ENCODE assay signal across 1 cellular context in the genomic region with DNA sequence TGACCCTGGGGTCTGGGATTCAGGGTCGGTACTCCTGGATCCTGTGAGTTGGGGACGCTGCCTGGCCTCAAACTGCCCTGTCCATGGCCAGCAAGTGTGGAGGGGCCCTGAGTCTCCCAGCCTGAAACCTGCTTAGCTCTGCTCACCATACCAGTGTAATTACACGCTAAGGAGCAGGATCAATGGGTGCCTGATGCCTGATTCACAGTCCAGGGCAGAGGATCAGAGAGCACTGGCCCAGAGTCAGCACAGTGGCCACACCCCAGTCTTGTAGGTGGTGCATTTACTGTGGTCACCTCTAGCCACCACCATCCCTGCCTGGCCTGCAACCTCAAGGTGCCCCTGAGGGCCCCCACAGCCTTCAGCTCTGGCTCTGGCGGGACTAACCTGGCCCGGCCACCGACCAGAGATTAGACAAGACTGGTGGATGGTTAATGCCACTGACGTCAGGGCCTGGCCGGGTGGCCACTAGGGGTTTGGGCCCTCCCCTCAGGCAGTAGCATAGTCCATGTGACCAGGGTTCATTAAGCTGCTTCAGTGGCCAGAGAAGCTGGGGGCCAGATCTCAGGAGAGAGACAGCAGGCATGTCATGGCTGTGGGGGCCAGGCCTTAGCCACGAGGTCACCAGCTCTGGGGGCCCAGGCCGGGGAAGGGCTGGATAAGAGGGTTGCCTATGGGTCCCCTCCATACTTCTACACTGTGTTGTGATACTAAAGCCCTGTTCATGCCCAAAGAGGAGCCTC.
A peak's percentile ranks its signal among the peaks of the same experiment; 100 is the strongest.
TF ChIP-seq lines count a peak whose summit lies in the region.

No MANE protein-coding gene starts in this region.

TF ChIP-seq in HepG2, 621 proteins besides CTCF, POLR2A, EP300 and RAD21 (continues in another document):
- TF ChIP-seq ZNF460 (CRISPR knock-in tag; IDR thresholded peaks at IDR 0.05; ENCODE audit: borderline replicate concordance) (no peak), ZNF572 (CRISPR knock-in tag; IDR thresholded peaks at IDR 0.05) (0 out of 2 replicates have a peak, but pooled peaks have one; percentile 9), KDM6A (CRISPR knock-in tag; IDR thresholded peaks at IDR 0.05; ENCODE audit: low read depth) (no peak; the same call in 1 of the 2 replicates), ZNF772 (CRISPR knock-in tag; IDR thresholded peaks at IDR 0.05) (peak; percentile 75; the same call in 1 of the 2 replicates), ZNF296 (CRISPR knock-in tag; conservative IDR thresholded peaks at IDR 0.05) (no peak), ZSCAN25 (CRISPR knock-in tag; IDR thresholded peaks at IDR 0.05) (no peak), ARNT2 (CRISPR knock-in tag; IDR thresholded peaks at IDR 0.05; ENCODE audit: low read depth) (no peak), ZNF567 (CRISPR knock-in tag; IDR thresholded peaks at IDR 0.05; ENCODE audit: borderline replicate concordance) (0 out of 2 replicates have a peak, but pooled peaks have one; percentile 52), ETV5 (CRISPR knock-in tag; IDR thresholded peaks at IDR 0.05; ENCODE audit: borderline replicate concordance) (no peak; the same call in 1 of the 2 replicates), ZBTB42 (CRISPR knock-in tag; IDR thresholded peaks at IDR 0.05) (no peak), ISL2 (CRISPR knock-in tag; IDR thresholded peaks at IDR 0.05) (0 out of 2 replicates have a peak, but pooled peaks have one; percentile 18), RFX5 (IDR thresholded peaks at IDR 0.05; ENCODE audit: low read depth, low read length) (peak; percentile 39; the same call in 1 of the 2 replicates), ELF1 (CRISPR knock-in tag; IDR thresholded peaks at IDR 0.05) (no peak), ZNF816 (CRISPR knock-in tag; IDR thresholded peaks at IDR 0.05; ENCODE audit: borderline replicate concordance) (no peak), TCF12 (IDR thresholded peaks at IDR 0.05) (no peak), TCF12 (CRISPR knock-in tag; IDR thresholded peaks at IDR 0.05) (no peak), HNRNPUL1 (IDR thresholded peaks at IDR 0.05; ENCODE audit: low read depth, low read length) (no peak), SRSF4 (IDR thresholded peaks at IDR 0.05; ENCODE audit: low read depth, low read length, poor library complexity, severe bottlenecking) (no peak), ELF3 (CRISPR knock-in tag; IDR thresholded peaks at IDR 0.05) (peak; percentile 30; the same call in 1 of the 2 replicates), ZNF749 (CRISPR knock-in tag; IDR thresholded peaks at IDR 0.05; ENCODE audit: borderline replicate concordance) (0 out of 2 replicates have a peak, but pooled peaks have one; percentile 2), ZNF292 (CRISPR knock-in tag; IDR thresholded peaks at IDR 0.05; ENCODE audit: borderline replicate concordance, low read depth) (peak; percentile 75; the same call in 1 of the 2 replicates), PHB2 (IDR thresholded peaks at IDR 0.05; ENCODE audit: partially characterized antibody) (no peak), TBL1XR1 (IDR thresholded peaks at IDR 0.05; ENCODE audit: borderline replicate concordance, low read length, partially characterized antibody) (no peak), YEATS4 (CRISPR knock-in tag; IDR thresholded peaks at IDR 0.05; ENCODE audit: borderline replicate concordance) (peak; percentile 66; the same call in 1 of the 2 replicates), ZFP62 (CRISPR knock-in tag; IDR thresholded peaks at IDR 0.05) (no peak), KDM2A (CRISPR knock-in tag; IDR thresholded peaks at IDR 0.05; ENCODE audit: borderline replicate concordance, low read depth) (peak; percentile 46; the same call in 1 of the 2 replicates), MYNN (CRISPR knock-in tag; IDR thresholded peaks at IDR 0.05; ENCODE audit: low read depth) (no peak), ZMYM3 (CRISPR knock-in tag; IDR thresholded peaks at IDR 0.05) (peak; percentile 81), ZNF543 (CRISPR knock-in tag; IDR thresholded peaks at IDR 0.05) (no peak), ZNF329 (CRISPR knock-in tag; IDR thresholded peaks at IDR 0.05; ENCODE audit: low read depth) (peak; percentile 99), MEF2D (CRISPR knock-in tag; IDR thresholded peaks at IDR 0.05) (peak; percentile 81), RFX1 (IDR thresholded peaks at IDR 0.05) (no peak), ZNF251 (CRISPR knock-in tag; IDR thresholded peaks at IDR 0.05) (no peak), ATF1 (CRISPR knock-in tag; IDR thresholded peaks at IDR 0.05) (no peak), SPEN (CRISPR knock-in tag; IDR thresholded peaks at IDR 0.05; ENCODE audit: low read depth) (peak; percentile 40; the same call in 1 of the 2 replicates), ZFP36 (IDR thresholded peaks at IDR 0.05; ENCODE audit: borderline replicate concordance, low read depth, low read length, partially characterized antibody) (no peak), NBN (conservative IDR thresholded peaks at IDR 0.05) (no peak)
- TF ChIP-seq, protein P1, sequence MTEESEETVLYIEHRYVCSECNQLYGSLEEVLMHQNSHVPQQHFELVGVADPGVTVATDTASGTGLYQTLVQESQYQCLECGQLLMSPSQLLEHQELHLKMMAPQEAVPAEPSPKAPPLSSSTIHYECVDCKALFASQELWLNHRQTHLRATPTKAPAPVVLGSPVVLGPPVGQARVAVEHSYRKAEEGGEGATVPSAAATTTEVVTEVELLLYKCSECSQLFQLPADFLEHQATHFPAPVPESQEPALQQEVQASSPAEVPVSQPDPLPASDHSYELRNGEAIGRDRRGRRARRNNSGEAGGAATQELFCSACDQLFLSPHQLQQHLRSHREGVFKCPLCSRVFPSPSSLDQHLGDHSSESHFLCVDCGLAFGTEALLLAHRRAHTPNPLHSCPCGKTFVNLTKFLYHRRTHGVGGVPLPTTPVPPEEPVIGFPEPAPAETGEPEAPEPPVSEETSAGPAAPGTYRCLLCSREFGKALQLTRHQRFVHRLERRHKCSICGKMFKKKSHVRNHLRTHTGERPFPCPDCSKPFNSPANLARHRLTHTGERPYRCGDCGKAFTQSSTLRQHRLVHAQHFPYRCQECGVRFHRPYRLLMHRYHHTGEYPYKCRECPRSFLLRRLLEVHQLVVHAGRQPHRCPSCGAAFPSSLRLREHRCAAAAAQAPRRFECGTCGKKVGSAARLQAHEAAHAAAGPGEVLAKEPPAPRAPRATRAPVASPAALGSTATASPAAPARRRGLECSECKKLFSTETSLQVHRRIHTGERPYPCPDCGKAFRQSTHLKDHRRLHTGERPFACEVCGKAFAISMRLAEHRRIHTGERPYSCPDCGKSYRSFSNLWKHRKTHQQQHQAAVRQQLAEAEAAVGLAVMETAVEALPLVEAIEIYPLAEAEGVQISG (CRISPR knock-in tag; IDR thresholded peaks at IDR 0.05), result 0 out of 2 replicates have a peak, but pooled peaks have one; percentile 27
- TF ChIP-seq, protein P2, sequence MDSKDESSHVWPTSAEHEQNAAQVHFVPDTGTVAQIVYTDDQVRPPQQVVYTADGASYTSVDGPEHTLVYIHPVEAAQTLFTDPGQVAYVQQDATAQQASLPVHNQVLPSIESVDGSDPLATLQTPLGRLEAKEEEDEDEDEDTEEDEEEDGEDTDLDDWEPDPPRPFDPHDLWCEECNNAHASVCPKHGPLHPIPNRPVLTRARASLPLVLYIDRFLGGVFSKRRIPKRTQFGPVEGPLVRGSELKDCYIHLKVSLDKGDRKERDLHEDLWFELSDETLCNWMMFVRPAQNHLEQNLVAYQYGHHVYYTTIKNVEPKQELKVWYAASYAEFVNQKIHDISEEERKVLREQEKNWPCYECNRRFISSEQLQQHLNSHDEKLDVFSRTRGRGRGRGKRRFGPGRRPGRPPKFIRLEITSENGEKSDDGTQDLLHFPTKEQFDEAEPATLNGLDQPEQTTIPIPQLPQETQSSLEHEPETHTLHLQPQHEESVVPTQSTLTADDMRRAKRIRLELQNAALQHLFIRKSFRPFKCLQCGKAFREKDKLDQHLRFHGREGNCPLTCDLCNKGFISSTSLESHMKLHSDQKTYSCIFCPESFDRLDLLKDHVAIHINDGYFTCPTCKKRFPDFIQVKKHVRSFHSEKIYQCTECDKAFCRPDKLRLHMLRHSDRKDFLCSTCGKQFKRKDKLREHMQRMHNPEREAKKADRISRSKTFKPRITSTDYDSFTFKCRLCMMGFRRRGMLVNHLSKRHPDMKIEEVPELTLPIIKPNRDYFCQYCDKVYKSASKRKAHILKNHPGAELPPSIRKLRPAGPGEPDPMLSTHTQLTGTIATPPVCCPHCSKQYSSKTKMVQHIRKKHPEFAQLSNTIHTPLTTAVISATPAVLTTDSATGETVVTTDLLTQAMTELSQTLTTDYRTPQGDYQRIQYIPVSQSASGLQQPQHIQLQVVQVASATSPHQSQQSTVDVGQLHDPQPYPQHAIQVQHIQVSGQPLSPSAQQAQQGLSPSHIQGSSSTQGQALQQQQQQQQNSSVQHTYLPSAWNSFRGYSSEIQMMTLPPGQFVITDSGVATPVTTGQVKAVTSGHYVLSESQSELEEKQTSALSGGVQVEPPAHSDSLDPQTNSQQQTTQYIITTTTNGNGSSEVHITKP (CRISPR knock-in tag; IDR thresholded peaks at IDR 0.05; ENCODE audit: low read depth), result 0 out of 2 replicates have a peak, but pooled peaks have one; percentile 69
- TF ChIP-seq, protein P3, sequence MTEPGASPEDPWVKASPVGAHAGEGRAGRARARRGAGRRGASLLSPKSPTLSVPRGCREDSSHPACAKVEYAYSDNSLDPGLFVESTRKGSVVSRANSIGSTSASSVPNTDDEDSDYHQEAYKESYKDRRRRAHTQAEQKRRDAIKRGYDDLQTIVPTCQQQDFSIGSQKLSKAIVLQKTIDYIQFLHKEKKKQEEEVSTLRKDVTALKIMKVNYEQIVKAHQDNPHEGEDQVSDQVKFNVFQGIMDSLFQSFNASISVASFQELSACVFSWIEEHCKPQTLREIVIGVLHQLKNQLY (CRISPR knock-in tag; IDR thresholded peaks at IDR 0.05), result no peak
- TF ChIP-seq, protein P4, sequence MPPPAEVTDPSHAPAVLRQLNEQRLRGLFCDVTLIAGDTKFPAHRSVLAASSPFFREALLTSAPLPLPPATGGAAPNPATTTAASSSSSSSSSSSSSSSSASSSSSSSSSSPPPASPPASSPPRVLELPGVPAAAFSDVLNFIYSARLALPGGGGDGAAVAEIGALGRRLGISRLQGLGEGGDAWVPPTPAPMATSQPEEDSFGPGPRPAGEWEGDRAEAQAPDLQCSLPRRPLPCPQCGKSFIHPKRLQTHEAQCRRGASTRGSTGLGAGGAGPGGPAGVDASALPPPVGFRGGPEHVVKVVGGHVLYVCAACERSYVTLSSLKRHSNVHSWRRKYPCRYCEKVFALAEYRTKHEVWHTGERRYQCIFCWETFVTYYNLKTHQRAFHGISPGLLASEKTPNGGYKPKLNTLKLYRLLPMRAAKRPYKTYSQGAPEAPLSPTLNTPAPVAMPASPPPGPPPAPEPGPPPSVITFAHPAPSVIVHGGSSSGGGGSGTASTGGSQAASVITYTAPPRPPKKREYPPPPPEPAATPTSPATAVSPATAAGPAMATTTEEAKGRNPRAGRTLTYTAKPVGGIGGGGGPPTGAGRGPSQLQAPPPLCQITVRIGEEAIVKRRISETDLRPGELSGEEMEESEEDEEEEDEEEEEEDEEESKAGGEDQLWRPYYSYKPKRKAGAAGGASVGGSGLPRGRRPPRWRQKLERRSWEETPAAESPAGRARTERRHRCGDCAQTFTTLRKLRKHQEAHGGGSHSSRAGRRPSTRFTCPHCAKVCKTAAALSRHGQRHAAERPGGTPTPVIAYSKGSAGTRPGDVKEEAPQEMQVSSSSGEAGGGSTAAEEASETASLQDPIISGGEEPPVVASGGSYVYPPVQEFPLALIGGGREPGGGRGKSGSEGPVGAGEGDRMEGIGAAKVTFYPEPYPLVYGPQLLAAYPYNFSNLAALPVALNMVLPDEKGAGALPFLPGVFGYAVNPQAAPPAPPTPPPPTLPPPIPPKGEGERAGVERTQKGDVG (CRISPR knock-in tag; IDR thresholded peaks at IDR 0.05; ENCODE audit: borderline replicate concordance), result no peak
- TF ChIP-seq, protein P5, sequence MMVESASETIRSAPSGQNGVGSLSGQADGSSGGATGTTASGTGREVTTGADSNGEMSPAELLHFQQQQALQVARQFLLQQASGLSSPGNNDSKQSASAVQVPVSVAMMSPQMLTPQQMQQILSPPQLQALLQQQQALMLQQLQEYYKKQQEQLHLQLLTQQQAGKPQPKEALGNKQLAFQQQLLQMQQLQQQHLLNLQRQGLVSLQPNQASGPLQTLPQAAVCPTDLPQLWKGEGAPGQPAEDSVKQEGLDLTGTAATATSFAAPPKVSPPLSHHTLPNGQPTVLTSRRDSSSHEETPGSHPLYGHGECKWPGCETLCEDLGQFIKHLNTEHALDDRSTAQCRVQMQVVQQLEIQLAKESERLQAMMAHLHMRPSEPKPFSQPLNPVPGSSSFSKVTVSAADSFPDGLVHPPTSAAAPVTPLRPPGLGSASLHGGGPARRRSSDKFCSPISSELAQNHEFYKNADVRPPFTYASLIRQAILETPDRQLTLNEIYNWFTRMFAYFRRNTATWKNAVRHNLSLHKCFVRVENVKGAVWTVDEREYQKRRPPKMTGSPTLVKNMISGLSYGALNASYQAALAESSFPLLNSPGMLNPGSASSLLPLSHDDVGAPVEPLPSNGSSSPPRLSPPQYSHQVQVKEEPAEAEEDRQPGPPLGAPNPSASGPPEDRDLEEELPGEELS (CRISPR knock-in tag; IDR thresholded peaks at IDR 0.05), result peak; percentile 37; the same call in 1 of the 2 replicates
- TF ChIP-seq, protein P6, sequence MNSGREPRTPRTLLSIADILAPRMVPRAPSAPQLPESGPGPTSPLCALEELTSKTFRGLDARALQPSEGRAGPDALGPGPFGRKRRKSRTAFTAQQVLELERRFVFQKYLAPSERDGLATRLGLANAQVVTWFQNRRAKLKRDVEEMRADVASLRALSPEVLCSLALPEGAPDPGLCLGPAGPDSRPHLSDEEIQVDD (CRISPR knock-in tag; IDR thresholded peaks at IDR 0.05; ENCODE audit: borderline replicate concordance), result no peak
